ENCODE assay signal across 15 cellular contexts in genomic region chr5:127925916-127926315, GRCh38.
DNase-seq lines count a peak whose midpoint lies in the region; ATAC-seq and TF ChIP-seq lines count a peak whose summit lies in the region.
"Had no signal": no experiment of that assay in that cellular context is flagged by ENCODE, and none has a peak within 500 bp of the region (broad histone marks: within the 10 kb centered on the region; RNA-seq: fewer than 3 reads in every experiment).

No MANE protein-coding gene starts in this region.

- H3K27ac ChIP-seq in heart left ventricle, result no peak overlapping the region
- H3K27ac ChIP-seq: epithelial cell of prostate, PC-9 had no signal

- H3K27me3 ChIP-seq in heart left ventricle, result no peaks in the 10 kb centered on the region

- intact Hi-C loops in heart left ventricle (cut with DNase I), result no loop called here

- no peaks in the 10 kb centered on the region for H3K36me3 ChIP-seq in heart left ventricle

- no peak for TF ChIP-seq POLR2A in heart left ventricle (IDR thresholded peaks at IDR 0.05)

- DNase-seq in NCI-H1436 (lab: John Stamatoyannopoulos, UW) (peak; percentile 9), NCI-H1436 treated with DMSO at 0.1 percent for 48 hours (lab: John Stamatoyannopoulos, UW) (no peak), NCI-H69 (lab: John Stamatoyannopoulos, UW) (peak; percentile 83), choroid plexus epithelial cell (ENCODE audit: low read depth) (peak; percentile 25), retina (peak; percentile 20), heart left ventricle (no peak), NCI-H146 (lab: John Stamatoyannopoulos, UW) (no peak)
- no peak for DNase-seq in stimulated activated CD4-positive, alpha-beta T cell treated with anti-CD3 and anti-CD28 coated beads, Interleukin-4, amount 100 ng/mL, for 24 hours
- DNase-seq: activated B cell treated with CpG ODN at 0.5 μM for 24 hours; activated naive CD4-positive, alpha-beta T cell treated with anti-CD3 and anti-CD28 coated beads for 36 hours; central memory CD4-positive, alpha-beta T cell; NCI-H187 treated with DMSO at 0.1 percent for 48 hours; T-cell had no signal

- H3K4me1 ChIP-seq in heart left ventricle, result peaks cover 0 to 9% (median 0%) of the 10 kb centered on the region in 12 donors

- WGBS in heart left ventricle, 4 donors, result 75 to 79% (median 78%) methylated on average over 4 of the region's 4 CpGs

- H3K4me3 ChIP-seq in choroid plexus epithelial cell (ENCODE audit: low read depth, low read length) (no peak overlapping the region), heart left ventricle (no peak overlapping the region)
- H3K4me3 ChIP-seq: PC-9 had no signal

- TF ChIP-seq CTCF in choroid plexus epithelial cell (conservative IDR thresholded peaks at IDR 0.05; ENCODE audit: low read depth, low read length) (no peak), heart left ventricle (IDR thresholded peaks at IDR 0.05) (no peak)

- no peaks in the 10 kb centered on the region for H3K9me3 ChIP-seq in heart left ventricle

- ATAC-seq in heart left ventricle, result no peak
- ATAC-seq: T-cell had no signal

Comparison
In these comparisons a context has a peak if more than half of its experiments do, and no peak if none do; other contexts are left out.
1. DNase-seq: peak in NCI-H1436 (single experiment), NCI-H69 (single experiment), choroid plexus epithelial cell (single experiment) and retina (single experiment); none in NCI-H1436 treated with DMSO at 0.1 percent for 48 hours (single experiment), heart left ventricle (0 of 5), NCI-H146 (single experiment) and stimulated activated CD4-positive, alpha-beta T cell treated with anti-CD3 and anti-CD28 coated beads, Interleukin-4, amount 100 ng/mL, for 24 hours (single experiment).